ENCODE assay signal across 7 cellular contexts in the genomic region with DNA sequence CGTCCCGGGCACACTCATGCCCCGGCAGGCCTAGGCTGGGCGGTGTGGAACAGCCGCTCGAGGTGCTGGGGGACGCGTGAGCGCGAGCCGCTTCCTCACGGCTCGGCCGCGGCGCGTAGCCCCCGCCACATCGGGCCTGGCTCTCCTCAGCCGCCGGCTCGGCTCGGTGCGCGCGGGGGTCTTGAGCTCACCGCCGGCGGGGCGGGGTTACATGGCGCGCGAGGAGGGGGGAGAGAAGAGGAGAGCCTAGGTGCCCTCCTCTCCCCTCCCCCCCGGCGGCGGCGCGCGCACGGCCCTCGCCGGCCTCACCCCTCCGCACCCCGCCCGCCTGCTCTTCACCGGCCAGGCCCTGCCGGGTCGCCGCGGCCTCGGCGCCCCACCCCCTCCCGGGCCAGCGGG. TPM values are rescaled to one million over a fixed set of nuclear protein-coding genes. Genes with fewer than 3 reads are reported as not detected.
DNase-seq lines count a peak whose midpoint lies in the region; ATAC-seq, FAIRE-seq and TF ChIP-seq lines count a peak whose summit lies in the region.

No MANE protein-coding gene starts in this region.

- H3K27me3 Mint-ChIP-seq in WTC11 (ENCODE audit: low read depth), result no peaks in the 10 kb centered on the region

- peaks cover 15% of the 10 kb centered on the region for H3K36me3 Mint-ChIP-seq in WTC11

- no peak for TF ChIP-seq CTCF in WTC11 (IDR thresholded peaks at IDR 0.05)

- no peak overlapping the region for H3K27ac Mint-ChIP-seq in WTC11

- POLR2A ChIA-PET in WTC11 (lab: Charles Lee), result interaction anchor here (0.6 to 1.1 kb wide), 7 partner anchors 8 to 347 kb away, joined by 3 to 8 read pairs (median 4); a partner anchor contains a TSS

- FAIRE-seq in GM18507 (lab: Jason Lieb, UNC), result no peak

- H3K4me3 Mint-ChIP-seq in WTC11, result peak overlapping the region; percentile 88

- CTCF ChIA-PET in WTC11 (lab: Charles Lee), result interaction anchor here (0.8 to 2.6 kb wide), 9 partner anchors 14 to 481 kb away, joined by 3 to 32 read pairs (median 7); a partner anchor contains a TSS

- ATAC-seq in HG02759 (IDR thresholded peaks at IDR 0.05; ENCODE audit: unreplicated experiment) (peak; percentile 64), WTC11 (peak; percentile 62)

- peaks cover 24% of the 10 kb centered on the region for H3K4me1 Mint-ChIP-seq in WTC11

- DNase-seq in GM18507 (ENCODE audit: extremely low spot score, insufficient read length, low read depth) (peak; percentile 43), NCI-H1694 (lab: John Stamatoyannopoulos, UW) (peak; percentile 50), WTC11 (ENCODE audit: low spot score) (peak; percentile 83), caudate nucleus (lab: John Stamatoyannopoulos, UW) (peak in 44 of 61 donors; percentile 39 to 97 (median 84)), kidney glomerular epithelial cell (lab: John Stamatoyannopoulos, UW) (peak; percentile 35)
- DNase-seq in stimulated activated CD4-positive, alpha-beta T cell treated with anti-CD3 and anti-CD28 coated beads, Interleukin-1b, Interleukin-23, amount 100 ng/mL, for 24 hours (ENCODE audit: low read depth in 4 of 4, low spot score in 1 of 4), result peak in 3 of 4 experiments; percentile 61 to 65 (median 61)

- no peaks in the 10 kb centered on the region for H3K9me3 Mint-ChIP-seq in WTC11

- H3K27ac ChIP-seq in caudate nucleus (ENCODE audit: low read depth, low read length), result peak overlapping the region; percentile 94

TF ChIP-seq in WTC11, 78 proteins besides CTCF, POLR2A, EP300 and RAD21:
- TF ChIP-seq TCF7 (CRISPR knock-in tag; IDR thresholded peaks at IDR 0.05; ENCODE audit: low read depth) (no peak), ZNF423 (CRISPR knock-in tag; IDR thresholded peaks at IDR 0.05) (no peak), GABPB1 (CRISPR knock-in tag; IDR thresholded peaks at IDR 0.05) (no peak), NR1H2 (CRISPR knock-in tag; IDR thresholded peaks at IDR 0.05) (no peak), TP53 (CRISPR knock-in tag; IDR thresholded peaks at IDR 0.05) (no peak)
- TF ChIP-seq, protein P1, sequence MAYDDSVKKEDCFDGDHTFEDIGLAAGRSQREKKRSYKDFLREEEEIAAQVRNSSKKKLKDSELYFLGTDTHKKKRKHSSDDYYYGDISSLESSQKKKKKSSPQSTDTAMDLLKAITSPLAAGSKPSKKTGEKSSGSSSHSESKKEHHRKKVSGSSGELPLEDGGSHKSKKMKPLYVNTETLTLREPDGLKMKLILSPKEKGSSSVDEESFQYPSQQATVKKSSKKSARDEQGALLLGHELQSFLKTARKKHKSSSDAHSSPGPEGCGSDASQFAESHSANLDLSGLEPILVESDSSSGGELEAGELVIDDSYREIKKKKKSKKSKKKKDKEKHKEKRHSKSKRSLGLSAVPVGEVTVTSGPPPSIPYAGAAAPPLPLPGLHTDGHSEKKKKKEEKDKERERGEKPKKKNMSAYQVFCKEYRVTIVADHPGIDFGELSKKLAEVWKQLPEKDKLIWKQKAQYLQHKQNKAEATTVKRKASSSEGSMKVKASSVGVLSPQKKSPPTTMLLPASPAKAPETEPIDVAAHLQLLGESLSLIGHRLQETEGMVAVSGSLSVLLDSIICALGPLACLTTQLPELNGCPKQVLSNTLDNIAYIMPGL (CRISPR knock-in tag; IDR thresholded peaks at IDR 0.05), result 0 out of 2 replicates have a peak, but pooled peaks have one; percentile 8
- TF ChIP-seq, protein P2, sequence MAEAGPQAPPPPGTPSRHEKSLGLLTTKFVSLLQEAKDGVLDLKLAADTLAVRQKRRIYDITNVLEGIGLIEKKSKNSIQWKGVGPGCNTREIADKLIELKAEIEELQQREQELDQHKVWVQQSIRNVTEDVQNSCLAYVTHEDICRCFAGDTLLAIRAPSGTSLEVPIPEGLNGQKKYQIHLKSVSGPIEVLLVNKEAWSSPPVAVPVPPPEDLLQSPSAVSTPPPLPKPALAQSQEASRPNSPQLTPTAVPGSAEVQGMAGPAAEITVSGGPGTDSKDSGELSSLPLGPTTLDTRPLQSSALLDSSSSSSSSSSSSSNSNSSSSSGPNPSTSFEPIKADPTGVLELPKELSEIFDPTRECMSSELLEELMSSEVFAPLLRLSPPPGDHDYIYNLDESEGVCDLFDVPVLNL (CRISPR knock-in tag; IDR thresholded peaks at IDR 0.05; ENCODE audit: borderline replicate concordance, low read depth), result no peak
- TF ChIP-seq, protein P3, sequence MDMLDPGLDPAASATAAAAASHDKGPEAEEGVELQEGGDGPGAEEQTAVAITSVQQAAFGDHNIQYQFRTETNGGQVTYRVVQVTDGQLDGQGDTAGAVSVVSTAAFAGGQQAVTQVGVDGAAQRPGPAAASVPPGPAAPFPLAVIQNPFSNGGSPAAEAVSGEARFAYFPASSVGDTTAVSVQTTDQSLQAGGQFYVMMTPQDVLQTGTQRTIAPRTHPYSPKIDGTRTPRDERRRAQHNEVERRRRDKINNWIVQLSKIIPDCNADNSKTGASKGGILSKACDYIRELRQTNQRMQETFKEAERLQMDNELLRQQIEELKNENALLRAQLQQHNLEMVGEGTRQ (CRISPR knock-in tag; IDR thresholded peaks at IDR 0.05), result 0 out of 2 replicates have a peak, but pooled peaks have one; percentile 6

RNA-seq across cellular contexts. Expression of a gene that starts 7.7 kb away (rescaled TPM):
- total RNA-seq in WTC11 (2021), result 19.7 to 20.1 TPM (median 19.8 TPM) in 3 replicates

Comparison
In these comparisons a context has a peak if more than half of its experiments do, and no peak if none do; other contexts are left out.
1. Peak in every context shown above with its lines: DNase-seq, ATAC-seq and H3K27ac ChIP-seq.